Comparison of ENCODE assay signal across 8 cellular contexts in genomic region chr4:31045724-31046318, GRCh38.
DNase-seq lines count a peak whose midpoint lies in the region; ATAC-seq and TF ChIP-seq lines count a peak whose summit lies in the region.

No MANE protein-coding gene starts in this region.

- intact Hi-C loops in left ventricle myocardium superior (cut with micrococcal nuclease): no loop called here

- peak; percentile 57 for TF ChIP-seq CTCF in AG09309 (IDR thresholded peaks at IDR 0.05; ENCODE audit: control insufficient read depth, insufficient read depth, low read depth, low read length, missing control alignments)
- TF ChIP-seq CTCF in RWPE1 (conservative IDR thresholded peaks at IDR 0.05; ENCODE audit: low read depth): peak; percentile 67

- no peak for DNase-seq in AG09309 (ENCODE audit: low read depth)
- DNase-seq in HK-2 (ENCODE audit: unreplicated experiment): peak; percentile 11
- peak; percentile 19 for DNase-seq in RWPE1 (ENCODE audit: low spot score)
- DNase-seq in left ventricle myocardium superior: no peak
- DNase-seq in HuH-7 (ENCODE audit: low spot score): no peak
- DNase-seq in GDM1 (lab: John Stamatoyannopoulos, UW): no peak

- CTCF ChIA-PET in RWPE1 (lab: Yijun Ruan, JAX): interaction anchor here (0.5 to 1.5 kb wide), 15 partner anchors 14 to 1238 kb away, joined by 3 to 5 read pairs (median 3); no protein-coding TSS in a partner anchor

- H3K4me3 ChIP-seq in AG09309 (ENCODE audit: control insufficient read depth, low read depth, low read length): no peak overlapping the region

- no peak overlapping the region for H3K27ac ChIP-seq in RWPE1

- POLR2A ChIA-PET in RWPE1 (lab: Yijun Ruan, JAX; ENCODE audit: low non-redundant PET): no interaction called here

- ATAC-seq in left ventricle myocardium superior (peak; percentile 53), HG03039 (IDR thresholded peaks at IDR 0.05; ENCODE audit: unreplicated experiment) (no peak), GM21360 (IDR thresholded peaks at IDR 0.05; ENCODE audit: unreplicated experiment) (no peak)

Comparison
In these comparisons a context has a peak if more than half of its experiments do, and no peak if none do; other contexts are left out.
1. DNase-seq: peak in HK-2 (single experiment) and RWPE1 (single experiment); none in AG09309 (single experiment), left ventricle myocardium superior (single experiment), HuH-7 (single experiment) and GDM1 (single experiment).